In the genomic region with DNA sequence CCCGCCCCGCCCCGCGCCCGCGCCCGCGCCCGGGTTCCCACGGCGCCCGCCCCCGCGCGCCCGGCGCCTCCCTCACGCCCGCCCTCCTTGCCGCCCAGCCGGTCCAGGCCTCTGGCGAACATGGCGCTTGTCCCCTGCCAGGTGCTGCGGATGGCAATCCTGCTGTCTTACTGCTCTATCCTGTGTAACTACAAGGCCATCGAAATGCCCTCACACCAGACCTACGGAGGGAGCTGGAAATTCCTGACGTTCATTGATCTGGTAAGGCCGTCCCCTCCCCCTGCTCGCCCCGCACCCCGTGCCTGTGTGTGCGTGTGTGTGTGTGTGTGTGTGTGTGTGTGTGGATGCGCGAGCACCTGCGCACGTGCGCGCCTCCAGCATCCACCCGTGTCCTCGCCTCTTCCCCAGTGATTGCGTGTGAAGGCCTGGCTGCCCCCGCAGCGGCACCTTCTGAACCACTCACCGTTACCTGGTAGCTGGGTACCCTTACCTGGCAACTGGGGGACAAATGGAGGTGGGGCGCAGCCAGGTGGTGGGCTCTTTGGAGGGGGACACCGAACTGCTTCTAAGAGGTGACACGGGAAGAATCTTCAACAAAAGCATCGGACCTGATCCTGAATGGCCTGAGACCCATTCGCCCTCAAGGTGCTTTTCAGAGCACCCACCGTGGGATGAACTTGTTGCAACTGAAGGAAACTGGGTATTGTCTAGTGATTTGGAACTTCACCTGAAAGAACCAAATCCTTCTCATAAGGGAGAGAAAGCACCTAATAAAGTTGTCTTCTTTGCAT, we compare ENCODE assay signal across 8 cellular contexts. TPM values are rescaled to one million over a fixed set of nuclear protein-coding genes. Genes with fewer than 3 reads are reported as not detected.
DNase-seq lines count a peak whose midpoint lies in the region; ATAC-seq and TF ChIP-seq lines count a peak whose summit lies in the region.

Gene AIG1, plus strand, starts transcription at position 84 of the 791 bp plus-strand sequence. Its CDS starts 37 bp downstream, at position 121.

- ATAC-seq in HG02970 (IDR thresholded peaks at IDR 0.05; ENCODE audit: low FRiP score, unreplicated experiment), result peak; percentile 74
- peak; percentile 63 to 67 for ATAC-seq in activated T-cell treated with anti-CD3 and anti-CD28 coated beads, Interleukin-2, amount 50 U/mL, for 72 hours (replicated peaks in 1 of 2)

- no peak for TF ChIP-seq CTCF in fibroblast of lung (conservative IDR thresholded peaks at IDR 0.05 in 1 of 2, IDR thresholded peaks at IDR 0.05 in 1 of 2; ENCODE audit: low read depth in 1 of 2, low read length in 2 of 2)

- H3K79me2 ChIP-seq in fibroblast of lung (ENCODE audit: control insufficient read depth, insufficient read depth, low read length), result no peaks in the 10 kb centered on the region

- no peaks in the 10 kb centered on the region for H4K20me1 ChIP-seq in fibroblast of lung (ENCODE audit: control insufficient read depth, extremely low read depth, insufficient read depth, low read length)

- H3K9me3 Mint-ChIP-seq in activated T-cell treated with anti-CD3 and anti-CD28 coated beads, Interleukin-2, amount 50 U/mL, for 72 hours, result no peaks in the 10 kb centered on the region

- H3K4me3 ChIP-seq in fibroblast of lung (replicated peaks in 1 of 4; ENCODE audit: control extremely low read depth in 1 of 4, insufficient read depth in 1 of 4, low read depth in 3 of 4, low read length in 4 of 4) (peak within 1 kb of the TSS; percentile 71 to 93 (median 74)), neuron (ENCODE audit: low read length) (peak within 1 kb of the TSS; percentile 94), subcutaneous abdominal adipose tissue (ENCODE audit: low read depth in 1 of 5, low read length in 5 of 5) (peak within 1 kb of the TSS; percentile 78 to 86 (median 80))

- H3K27me3 Mint-ChIP-seq in activated T-cell treated with anti-CD3 and anti-CD28 coated beads, Interleukin-2, amount 50 U/mL, for 72 hours (ENCODE audit: low read depth), result no peaks in the 10 kb centered on the region

- H3K27me3 ChIP-seq in fibroblast of lung (ENCODE audit: control insufficient read depth, insufficient read depth, low read length) (no peaks in the 10 kb centered on the region), neuron (ENCODE audit: insufficient read depth, low read length) (no peaks in the 10 kb centered on the region), subcutaneous abdominal adipose tissue (ENCODE audit: control insufficient read depth in 5 of 5, insufficient read depth in 4 of 5, low read length in 5 of 5) (no peaks in the 10 kb centered on the region)

- H3K4me3 Mint-ChIP-seq in activated T-cell treated with anti-CD3 and anti-CD28 coated beads, Interleukin-2, amount 50 U/mL, for 72 hours, result peak within 1 kb of the TSS; percentile 96

- peak within 1 kb of the TSS; percentile 99 for H3K27ac Mint-ChIP-seq in activated T-cell treated with anti-CD3 and anti-CD28 coated beads, Interleukin-2, amount 50 U/mL, for 72 hours

- H3K36me3 Mint-ChIP-seq in activated T-cell treated with anti-CD3 and anti-CD28 coated beads, Interleukin-2, amount 50 U/mL, for 72 hours (ENCODE audit: insufficient read depth in 2 of 2), result peaks cover 3 to 6% of the 10 kb centered on the region in 2 donors

- H3K9ac ChIP-seq in fibroblast of lung (ENCODE audit: insufficient read depth, low read length) (peak within 1 kb of the TSS; percentile 92), subcutaneous abdominal adipose tissue (ENCODE audit: low read length in 5 of 5) (peak within 1 kb of the TSS; percentile 58 to 94 (median 92))

- no peaks in the 10 kb centered on the region for H3K9me3 ChIP-seq in fibroblast of lung (ENCODE audit: control insufficient read depth, insufficient read depth, low read depth, low read length)
- H3K9me3 ChIP-seq in neuron (ENCODE audit: low read length), result no peaks in the 10 kb centered on the region
- H3K9me3 ChIP-seq in subcutaneous abdominal adipose tissue (ENCODE audit: control insufficient read depth in 5 of 5, low read length in 5 of 5), result no peaks in the 10 kb centered on the region

- peaks cover 36% of the 10 kb centered on the region for H3K4me1 Mint-ChIP-seq in activated T-cell treated with anti-CD3 and anti-CD28 coated beads, Interleukin-2, amount 50 U/mL, for 72 hours (ENCODE audit: low read depth)

- H2AFZ ChIP-seq in fibroblast of lung (ENCODE audit: low read length) (peak within 1 kb of the TSS; percentile 97), neuron (ENCODE audit: low read depth, low read length) (peak within 1 kb of the TSS; percentile 89)

- H3K27ac ChIP-seq in fibroblast of lung (ENCODE audit: insufficient read depth, low read length) (peak within 1 kb of the TSS; percentile 89), subcutaneous abdominal adipose tissue (ENCODE audit: low read depth, low read length) (peak within 1 kb of the TSS; percentile 95)

- no peaks in the 10 kb centered on the region for H3K4me1 ChIP-seq in fibroblast of lung (ENCODE audit: control insufficient read depth, extremely low read depth, insufficient read depth, low read length)
- H3K4me1 ChIP-seq in neuron (ENCODE audit: insufficient read depth, low read length), result peaks cover 13% of the 10 kb centered on the region
- H3K4me1 ChIP-seq in subcutaneous abdominal adipose tissue (ENCODE audit: control insufficient read depth in 5 of 5, insufficient read depth in 5 of 5, low read length in 5 of 5), result peaks cover 0 to 29% (median 22%) of the 10 kb centered on the region in 5 donors

- H3K4me2 ChIP-seq in fibroblast of lung (ENCODE audit: extremely low read depth, insufficient read depth, low read length), result peak within 1 kb of the TSS; percentile 91

- DNase-seq in NCI-H2029 (lab: John Stamatoyannopoulos, UW) (peak; percentile 40), NCI-H2029 treated with DMSO at 0.1 percent for 48 hours (lab: John Stamatoyannopoulos, UW) (no peak), NCI-H460 (ENCODE audit: extremely low read depth, low read depth) (no peak), fibroblast of lung (ENCODE audit: low read depth in 2 of 2) (no peak)
- peak; percentile 73 to 74 for DNase-seq in activated T-cell treated with anti-CD3 and anti-CD28 coated beads, Interleukin-2, amount 50 U/mL, for 72 hours

- no peaks in the 10 kb centered on the region for H3K36me3 ChIP-seq in fibroblast of lung (ENCODE audit: control insufficient read depth, insufficient read depth, low read length)
- no peaks in the 10 kb centered on the region for H3K36me3 ChIP-seq in neuron (ENCODE audit: insufficient read depth, low read length)
- H3K36me3 ChIP-seq in subcutaneous abdominal adipose tissue (ENCODE audit: control insufficient read depth in 5 of 5, insufficient read depth in 5 of 5, low read length in 5 of 5), result no peaks in the 10 kb centered on the region

RNA-seq across cellular contexts. Expression of gene AIG1, which starts in this region (rescaled TPM):
- 30.5 and 31.0 TPM in 2 replicates for total RNA-seq in NCI-H460 (2014; rRNA removed; shearing (Covaris generic))
- polyA plus RNA-seq in NCI-H460 (2014; cell fraction: nucleus; rRNA removed), result 22.5 and 24.2 TPM in 2 replicates
- total RNA-seq in activated T-cell treated with anti-CD3 and anti-CD28 coated beads, Interleukin-2, amount 50 U/mL, for 72 hours, result 10 to 100 TPM; 23.8 to 28.2 TPM
- 36.2 and 40.6 TPM in 2 replicates for total RNA-seq in fibroblast of lung
- polyA plus RNA-seq in fibroblast of lung, result 33.3 and 42.2 TPM in 2 replicates
- 29.1 and 35.6 TPM in 2 replicates for polyA plus RNA-seq in fibroblast of lung (2012)
- 12.6 and 30.9 TPM in 2 replicates for polyA minus RNA-seq in fibroblast of lung (ENCODE audit: low replicate concordance)

Comparison
In these comparisons a context has a peak if more than half of its experiments do, and no peak if none do; other contexts are left out.
1. DNase-seq: peak in NCI-H2029 (single experiment) and activated T-cell treated with anti-CD3 and anti-CD28 coated beads, Interleukin-2, amount 50 U/mL, for 72 hours (2 of 2); none in NCI-H2029 treated with DMSO at 0.1 percent for 48 hours (single experiment), NCI-H460 (single experiment) and fibroblast of lung (0 of 2).
2. Peak in every context shown above with its lines, with median percentiles within 50 percentile points of each other: H3K4me3 ChIP-seq.